22 cellular contexts compared by ENCODE assay signal in the genomic region with DNA sequence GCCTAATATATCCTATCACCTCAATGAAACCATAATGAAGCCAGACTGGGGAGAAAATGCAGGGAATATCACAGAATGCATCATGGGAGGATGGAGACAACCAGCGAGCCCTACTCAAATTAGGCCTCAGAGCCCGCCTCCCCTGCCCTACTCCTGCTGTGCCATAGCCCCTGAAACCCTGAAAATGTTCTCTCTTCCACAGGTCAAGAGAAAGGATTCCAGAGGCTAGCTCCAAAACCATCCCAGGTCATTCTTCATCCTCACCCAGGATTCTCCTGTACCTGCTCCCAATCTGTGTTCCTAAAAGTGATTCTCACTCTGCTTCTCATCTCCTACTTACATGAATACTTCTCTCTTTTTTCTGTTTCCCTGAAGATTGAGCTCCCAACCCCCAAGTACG. TPM values are rescaled to one million over a fixed set of nuclear protein-coding genes. Genes with fewer than 3 reads are reported as not detected.
DNase-seq lines count a peak whose midpoint lies in the region; ATAC-seq and TF ChIP-seq lines count a peak whose summit lies in the region.
"Had no signal": no experiment of that assay in that cellular context is flagged by ENCODE, and none has a peak within 500 bp of the region (broad histone marks: within the 10 kb centered on the region; RNA-seq: fewer than 3 reads in every experiment).

No MANE protein-coding gene starts in this region.

- peaks cover 5% of the 10 kb centered on the region for H3K9me3 Mint-ChIP-seq in activated naive CD4-positive, alpha-beta T cell treated with anti-CD3 and anti-CD28 coated beads, Interleukin-2, amount 50 U/mL, for 24 hours
- no peaks in the 10 kb centered on the region for H3K9me3 Mint-ChIP-seq in stimulated activated naive CD8-positive, alpha-beta T cell treated with anti-CD3 and anti-CD28 coated beads, Interleukin-15, amount 100 ng/mL, for 72 hours

- no peak for ATAC-seq in T-helper 17 cell
- no peak for ATAC-seq in stimulated activated naive CD8-positive, alpha-beta T cell treated with anti-CD3 and anti-CD28 coated beads, Interleukin-15, amount 100 ng/mL, for 72 hours

- H3K4me1 Mint-ChIP-seq in activated naive CD4-positive, alpha-beta T cell treated with anti-CD3 and anti-CD28 coated beads, Interleukin-2, amount 50 U/mL, for 24 hours, result peaks cover 82% of the 10 kb centered on the region
- peaks cover 85% of the 10 kb centered on the region for H3K4me1 Mint-ChIP-seq in T-helper 17 cell
- peaks cover 88% of the 10 kb centered on the region for H3K4me1 Mint-ChIP-seq in stimulated activated naive CD8-positive, alpha-beta T cell treated with anti-CD3 and anti-CD28 coated beads, Interleukin-15, amount 100 ng/mL, for 72 hours

- in situ Hi-C loops in GM13977 (cut with MboI; ENCODE audit: low pct_unique_long_range_greater_than_20kb, low sequenced_read_pairs, unreplicated experiment), result no loop called here

- H3K36me3 Mint-ChIP-seq in activated naive CD4-positive, alpha-beta T cell treated with anti-CD3 and anti-CD28 coated beads, Interleukin-2, amount 50 U/mL, for 24 hours, result peaks cover 67% of the 10 kb centered on the region
- H3K36me3 Mint-ChIP-seq in T-helper 17 cell (ENCODE audit: low read depth), result peaks cover 33% of the 10 kb centered on the region

- intact Hi-C loops in dorsolateral prefrontal cortex (cut with DNase I), result no loop called here

- TF ChIP-seq CTCF in coronary artery (IDR thresholded peaks at IDR 0.05) (no peak), GM13977 (IDR thresholded peaks at IDR 0.05; ENCODE audit: extremely low read depth, insufficient read depth, missing control alignments) (no peak), dorsolateral prefrontal cortex (IDR thresholded peaks at IDR 0.05 in 54 of 56, conservative IDR thresholded peaks at IDR 0.05 in 2 of 56; ENCODE audit: low read depth in 1 of 56, partially characterized antibody in 56 of 56) (no peak)

- no peak for DNase-seq in activated naive CD4-positive, alpha-beta T cell (lab: John Stamatoyannopoulos, UW)
- DNase-seq in T-helper 17 cell (no peak), coronary artery (ENCODE audit: low spot score) (peak; percentile 33), GM13977 (ENCODE audit: low spot score) (no peak), HT-29 (ENCODE audit: low spot score) (no peak), dorsolateral prefrontal cortex (no peak)
- no peak for DNase-seq in stimulated activated naive CD8-positive, alpha-beta T cell treated with anti-CD3 and anti-CD28 coated beads, Interleukin-15, amount 100 ng/mL, for 72 hours
- DNase-seq: activated CD4-positive, alpha-beta T cell treated with anti-CD3 and anti-CD28 coated beads for 4 hours; aorta; foreskin fibroblast; H7; Karpas-422; left ventricle myocardium inferior; NCI-H1048; NCI-H2029; NCI-H526 treated with DMSO at 0.1 percent for 48 hours had no signal

- peak overlapping the region; percentile 98 for H3K4me3 Mint-ChIP-seq in activated naive CD4-positive, alpha-beta T cell treated with anti-CD3 and anti-CD28 coated beads, Interleukin-2, amount 50 U/mL, for 24 hours
- H3K4me3 Mint-ChIP-seq in T-helper 17 cell, result peak overlapping the region; percentile 96
- peak overlapping the region; percentile 94 to 95 for H3K4me3 Mint-ChIP-seq in stimulated activated naive CD8-positive, alpha-beta T cell treated with anti-CD3 and anti-CD28 coated beads, Interleukin-15, amount 100 ng/mL, for 72 hours

- peak overlapping the region; percentile 99 for H3K27ac Mint-ChIP-seq in activated naive CD4-positive, alpha-beta T cell treated with anti-CD3 and anti-CD28 coated beads, Interleukin-2, amount 50 U/mL, for 24 hours
- peak overlapping the region; percentile 100 for H3K27ac Mint-ChIP-seq in T-helper 17 cell
- H3K27ac Mint-ChIP-seq in stimulated activated naive CD8-positive, alpha-beta T cell treated with anti-CD3 and anti-CD28 coated beads, Interleukin-15, amount 100 ng/mL, for 72 hours, result peak overlapping the region; percentile 95 to 99

- H3K4me3 ChIP-seq in coronary artery (no peak overlapping the region), dorsolateral prefrontal cortex (no peak overlapping the region)
- H3K4me3 ChIP-seq: left ventricle myocardium inferior had no signal

- H3K27me3 ChIP-seq in dorsolateral prefrontal cortex, result peaks cover 0 to 58% (median 22%) of the 10 kb centered on the region in 45 donors

- H3K27me3 Mint-ChIP-seq in activated naive CD4-positive, alpha-beta T cell treated with anti-CD3 and anti-CD28 coated beads, Interleukin-2, amount 50 U/mL, for 24 hours, result no peaks in the 10 kb centered on the region
- no peaks in the 10 kb centered on the region for H3K27me3 Mint-ChIP-seq in T-helper 17 cell
- no peaks in the 10 kb centered on the region for H3K27me3 Mint-ChIP-seq in stimulated activated naive CD8-positive, alpha-beta T cell treated with anti-CD3 and anti-CD28 coated beads, Interleukin-15, amount 100 ng/mL, for 72 hours

- H3K9me3 ChIP-seq in T-helper 17 cell (ENCODE audit: control insufficient read depth, low read length, poor library complexity, severe bottlenecking), result no peaks in the 10 kb centered on the region
- H3K9me3 ChIP-seq: left ventricle myocardium inferior had no signal

- H3K27ac ChIP-seq in coronary artery (no peak overlapping the region), dorsolateral prefrontal cortex (no peak overlapping the region)
- H3K27ac ChIP-seq: left ventricle myocardium inferior had no signal

RNA-seq across cellular contexts. Expression of a gene that starts 31.5 kb away (rescaled TPM):
- total RNA-seq in T-helper 17 cell, result not detected
- total RNA-seq in HT-29 (2014; rRNA removed; shearing (Covaris generic)), result 0.79 and 1.3 TPM in 2 replicates
- not detected for total RNA-seq in dorsolateral prefrontal cortex
- total RNA-seq: Daoy, epithelial cell of proximal tubule, left ventricle myocardium inferior, pulmonary artery endothelial cell, skeletal muscle tissue, ureter had no signal

RNA-seq across cellular contexts. Expression of a gene that starts 52.6 kb away (rescaled TPM):
- total RNA-seq in T-helper 17 cell (10 to 100 TPM; 52.3 to 59.9 TPM), dorsolateral prefrontal cortex (100 to 1,000 TPM in 119 of 120 experiments, 10 to 100 TPM in 1; 87.8 to 336 (median 232) TPM)
- 35.9 and 45.9 TPM in 2 replicates for total RNA-seq in HT-29 (2014; rRNA removed; shearing (Covaris generic))

RNA-seq across cellular contexts. Expression of a gene that starts 53.0 kb away (rescaled TPM):
- total RNA-seq in T-helper 17 cell (not detected), dorsolateral prefrontal cortex (not detected)
- 3.2 and 3.3 TPM in 2 replicates for total RNA-seq in HT-29 (2014; rRNA removed; shearing (Covaris generic))
- total RNA-seq: Daoy, epithelial cell of proximal tubule, left ventricle myocardium inferior, pulmonary artery endothelial cell, skeletal muscle tissue, ureter had no signal
